Comparison of ENCODE assay signal across 1 cellular context in the genomic region with DNA sequence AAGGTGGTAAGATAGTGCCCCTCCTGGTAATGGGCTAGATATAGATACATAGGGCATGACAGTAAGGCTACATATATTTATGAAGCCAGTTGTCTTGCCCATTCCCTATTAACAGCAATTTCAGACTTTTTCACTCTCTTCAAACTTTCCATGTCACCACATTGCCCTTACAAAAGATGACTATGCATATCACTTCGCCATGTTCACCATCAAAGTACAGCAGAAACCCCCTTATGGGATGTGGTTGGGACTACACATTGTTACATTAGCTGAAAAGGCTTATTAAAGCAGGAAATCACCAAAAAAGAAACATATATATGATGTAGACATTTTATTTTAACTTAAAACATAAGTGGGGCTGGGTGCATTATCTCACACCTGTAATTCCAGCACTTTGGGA.
TF ChIP-seq lines count a peak whose summit lies in the region.

No MANE protein-coding gene starts in this region.

TF ChIP-seq in GM23338, 12 proteins besides CTCF, POLR2A, EP300 and RAD21 (continued from another document):
- TF ChIP-seq, protein P1, sequence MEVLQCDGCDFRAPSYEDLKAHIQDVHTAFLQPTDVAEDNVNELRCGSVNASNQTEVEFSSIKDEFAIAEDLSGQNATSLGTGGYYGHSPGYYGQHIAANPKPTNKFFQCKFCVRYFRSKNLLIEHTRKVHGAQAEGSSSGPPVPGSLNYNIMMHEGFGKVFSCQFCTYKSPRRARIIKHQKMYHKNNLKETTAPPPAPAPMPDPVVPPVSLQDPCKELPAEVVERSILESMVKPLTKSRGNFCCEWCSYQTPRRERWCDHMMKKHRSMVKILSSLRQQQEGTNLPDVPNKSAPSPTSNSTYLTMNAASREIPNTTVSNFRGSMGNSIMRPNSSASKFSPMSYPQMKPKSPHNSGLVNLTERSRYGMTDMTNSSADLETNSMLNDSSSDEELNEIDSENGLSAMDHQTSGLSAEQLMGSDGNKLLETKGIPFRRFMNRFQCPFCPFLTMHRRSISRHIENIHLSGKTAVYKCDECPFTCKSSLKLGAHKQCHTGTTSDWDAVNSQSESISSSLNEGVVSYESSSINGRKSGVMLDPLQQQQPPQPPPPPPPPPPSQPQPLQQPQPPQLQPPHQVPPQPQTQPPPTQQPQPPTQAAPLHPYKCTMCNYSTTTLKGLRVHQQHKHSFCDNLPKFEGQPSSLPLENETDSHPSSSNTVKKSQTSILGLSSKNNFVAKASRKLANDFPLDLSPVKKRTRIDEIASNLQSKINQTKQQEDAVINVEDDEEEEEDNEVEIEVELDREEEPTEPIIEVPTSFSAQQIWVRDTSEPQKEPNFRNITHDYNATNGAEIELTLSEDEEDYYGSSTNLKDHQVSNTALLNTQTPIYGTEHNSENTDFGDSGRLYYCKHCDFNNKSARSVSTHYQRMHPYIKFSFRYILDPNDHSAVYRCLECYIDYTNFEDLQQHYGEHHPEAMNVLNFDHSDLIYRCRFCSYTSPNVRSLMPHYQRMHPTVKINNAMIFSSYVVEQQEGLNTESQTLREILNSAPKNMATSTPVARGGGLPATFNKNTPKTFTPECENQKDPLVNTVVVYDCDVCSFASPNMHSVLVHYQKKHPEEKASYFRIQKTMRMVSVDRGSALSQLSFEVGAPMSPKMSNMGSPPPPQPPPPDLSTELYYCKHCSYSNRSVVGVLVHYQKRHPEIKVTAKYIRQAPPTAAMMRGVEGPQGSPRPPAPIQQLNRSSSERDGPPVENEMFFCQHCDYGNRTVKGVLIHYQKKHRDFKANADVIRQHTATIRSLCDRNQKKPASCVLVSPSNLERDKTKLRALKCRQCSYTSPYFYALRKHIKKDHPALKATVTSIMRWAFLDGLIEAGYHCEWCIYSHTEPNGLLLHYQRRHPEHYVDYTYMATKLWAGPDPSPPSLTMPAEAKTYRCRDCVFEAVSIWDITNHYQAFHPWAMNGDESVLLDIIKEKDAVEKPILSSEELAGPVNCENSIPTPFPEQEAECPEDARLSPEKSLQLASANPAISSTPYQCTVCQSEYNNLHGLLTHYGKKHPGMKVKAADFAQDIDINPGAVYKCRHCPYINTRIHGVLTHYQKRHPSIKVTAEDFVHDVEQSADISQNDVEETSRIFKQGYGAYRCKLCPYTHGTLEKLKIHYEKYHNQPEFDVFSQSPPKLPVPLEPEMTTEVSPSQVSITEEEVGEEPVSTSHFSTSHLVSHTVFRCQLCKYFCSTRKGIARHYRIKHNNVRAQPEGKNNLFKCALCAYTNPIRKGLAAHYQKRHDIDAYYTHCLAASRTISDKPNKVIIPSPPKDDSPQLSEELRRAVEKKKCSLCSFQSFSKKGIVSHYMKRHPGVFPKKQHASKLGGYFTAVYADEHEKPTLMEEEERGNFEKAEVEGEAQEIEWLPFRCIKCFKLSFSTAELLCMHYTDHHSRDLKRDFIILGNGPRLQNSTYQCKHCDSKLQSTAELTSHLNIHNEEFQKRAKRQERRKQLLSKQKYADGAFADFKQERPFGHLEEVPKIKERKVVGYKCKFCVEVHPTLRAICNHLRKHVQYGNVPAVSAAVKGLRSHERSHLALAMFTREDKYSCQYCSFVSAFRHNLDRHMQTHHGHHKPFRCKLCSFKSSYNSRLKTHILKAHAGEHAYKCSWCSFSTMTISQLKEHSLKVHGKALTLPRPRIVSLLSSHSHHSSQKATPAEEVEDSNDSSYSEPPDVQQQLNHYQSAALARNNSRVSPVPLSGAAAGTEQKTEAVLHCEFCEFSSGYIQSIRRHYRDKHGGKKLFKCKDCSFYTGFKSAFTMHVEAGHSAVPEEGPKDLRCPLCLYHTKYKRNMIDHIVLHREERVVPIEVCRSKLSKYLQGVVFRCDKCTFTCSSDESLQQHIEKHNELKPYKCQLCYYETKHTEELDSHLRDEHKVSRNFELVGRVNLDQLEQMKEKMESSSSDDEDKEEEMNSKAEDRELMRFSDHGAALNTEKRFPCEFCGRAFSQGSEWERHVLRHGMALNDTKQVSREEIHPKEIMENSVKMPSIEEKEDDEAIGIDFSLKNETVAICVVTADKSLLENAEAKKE (CRISPR knock-in tag; IDR thresholded peaks at IDR 0.05), result no peak
- TF ChIP-seq EZH2phosphoT487 (IDR thresholded peaks at IDR 0.05; ENCODE audit: unreplicated experiment) (no peak), JUNB (IDR thresholded peaks at IDR 0.05; ENCODE audit: unreplicated experiment) (no peak), STAT1 (IDR thresholded peaks at IDR 0.05; ENCODE audit: unreplicated experiment) (no peak), NANOG (IDR thresholded peaks at IDR 0.05; ENCODE audit: borderline replicate concordance) (no peak), ZNF331 (CRISPR knock-in tag; IDR thresholded peaks at IDR 0.05; ENCODE audit: low read depth) (no peak), EZH2 (IDR thresholded peaks at IDR 0.05; ENCODE audit: low read depth, unreplicated experiment) (no peak), ZNF114 (CRISPR knock-in tag; IDR thresholded peaks at IDR 0.05) (no peak), CREB1 (CRISPR knock-in tag; IDR thresholded peaks at IDR 0.05; ENCODE audit: low read depth) (no peak)
- TF ChIP-seq, protein P2, sequence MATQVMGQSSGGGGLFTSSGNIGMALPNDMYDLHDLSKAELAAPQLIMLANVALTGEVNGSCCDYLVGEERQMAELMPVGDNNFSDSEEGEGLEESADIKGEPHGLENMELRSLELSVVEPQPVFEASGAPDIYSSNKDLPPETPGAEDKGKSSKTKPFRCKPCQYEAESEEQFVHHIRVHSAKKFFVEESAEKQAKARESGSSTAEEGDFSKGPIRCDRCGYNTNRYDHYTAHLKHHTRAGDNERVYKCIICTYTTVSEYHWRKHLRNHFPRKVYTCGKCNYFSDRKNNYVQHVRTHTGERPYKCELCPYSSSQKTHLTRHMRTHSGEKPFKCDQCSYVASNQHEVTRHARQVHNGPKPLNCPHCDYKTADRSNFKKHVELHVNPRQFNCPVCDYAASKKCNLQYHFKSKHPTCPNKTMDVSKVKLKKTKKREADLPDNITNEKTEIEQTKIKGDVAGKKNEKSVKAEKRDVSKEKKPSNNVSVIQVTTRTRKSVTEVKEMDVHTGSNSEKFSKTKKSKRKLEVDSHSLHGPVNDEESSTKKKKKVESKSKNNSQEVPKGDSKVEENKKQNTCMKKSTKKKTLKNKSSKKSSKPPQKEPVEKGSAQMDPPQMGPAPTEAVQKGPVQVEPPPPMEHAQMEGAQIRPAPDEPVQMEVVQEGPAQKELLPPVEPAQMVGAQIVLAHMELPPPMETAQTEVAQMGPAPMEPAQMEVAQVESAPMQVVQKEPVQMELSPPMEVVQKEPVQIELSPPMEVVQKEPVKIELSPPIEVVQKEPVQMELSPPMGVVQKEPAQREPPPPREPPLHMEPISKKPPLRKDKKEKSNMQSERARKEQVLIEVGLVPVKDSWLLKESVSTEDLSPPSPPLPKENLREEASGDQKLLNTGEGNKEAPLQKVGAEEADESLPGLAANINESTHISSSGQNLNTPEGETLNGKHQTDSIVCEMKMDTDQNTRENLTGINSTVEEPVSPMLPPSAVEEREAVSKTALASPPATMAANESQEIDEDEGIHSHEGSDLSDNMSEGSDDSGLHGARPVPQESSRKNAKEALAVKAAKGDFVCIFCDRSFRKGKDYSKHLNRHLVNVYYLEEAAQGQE (IDR thresholded peaks at IDR 0.05; ENCODE audit: unreplicated experiment), result no peak
